Comparison of ENCODE assay signal across 17 cellular contexts in the genomic region with DNA sequence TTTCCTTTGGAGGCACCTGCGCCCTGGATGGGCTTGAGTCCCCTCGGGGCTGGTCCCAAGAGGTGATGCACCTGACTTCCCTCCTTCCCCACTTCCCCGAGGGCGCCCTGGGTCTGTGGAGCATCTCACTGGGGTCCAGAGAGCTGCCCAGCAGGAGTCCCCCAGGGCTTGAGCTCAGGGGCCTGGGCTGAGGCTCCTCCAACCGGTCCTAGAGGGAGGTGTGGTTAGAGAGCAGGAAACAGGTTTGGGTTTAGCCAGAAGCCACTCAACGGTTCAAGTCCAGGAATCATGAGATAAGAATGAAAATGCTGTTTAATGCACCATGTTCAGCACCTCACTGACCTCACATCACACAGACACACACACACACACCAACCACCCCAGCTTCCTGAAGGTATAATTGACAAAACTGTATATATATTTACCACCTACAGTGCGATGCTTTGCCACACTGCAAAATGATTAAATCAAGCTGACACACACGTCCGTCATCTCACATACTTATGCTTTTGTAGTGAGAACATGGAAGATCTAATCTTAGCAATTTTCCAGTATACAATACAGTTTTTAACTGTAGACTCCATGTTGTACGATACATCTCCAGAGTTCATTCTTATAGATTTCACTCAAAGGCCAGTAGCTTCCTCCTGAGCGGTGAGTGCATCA. TPM values are rescaled to one million over a fixed set of nuclear protein-coding genes. Genes with fewer than 3 reads are reported as not detected.
"Had no signal": no experiment of that assay in that cellular context is flagged by ENCODE, and none has a peak within 500 bp of the region (broad histone marks: within the 10 kb centered on the region; RNA-seq: fewer than 3 reads in every experiment).

No MANE protein-coding gene starts in this region.

- ATAC-seq: activated CD4-positive, alpha-beta T cell treated with anti-CD3 and anti-CD28 coated beads for 36 hours; naive thymus-derived CD4-positive, alpha-beta T cell; stimulated activated effector memory CD8-positive, alpha-beta T cell treated with anti-CD3 and anti-CD28 coated beads, Interleukin-12 subunit alpha, Interleukin-12 subunit beta, amount 100 ng/mL, for 72 hours had no signal

- H3K4me3 ChIP-seq: lower lobe of right lung had no signal

- DNase-seq: activated CD4-positive, alpha-beta T cell treated with anti-CD3 and anti-CD28 coated beads for 36 hours; activated effector memory CD4-positive, alpha-beta T cell treated with Interleukin-2 at 50 U/mL for 16 hours; activated T-cell treated with anti-CD3 and anti-CD28 coated beads, Interleukin-2, amount 50 U/mL, for 1 hour; lower lobe of right lung; naive thymus-derived CD4-positive, alpha-beta T cell; occipital lobe; right cardiac atrium; small intestine; substantia nigra had no signal

RNA-seq across cellular contexts. Expression of gene IGLL1, which starts 0.6 kb away (rescaled TPM):
- total RNA-seq: activated CD4-positive, alpha-beta T cell treated with anti-CD3 and anti-CD28 coated beads for 36 hours; activated CD8-positive, alpha-beta memory T cell treated with anti-CD3 and anti-CD28 coated beads for 36 hours; aorta; bronchial epithelial cell; chondrocyte; dermis microvascular lymphatic vessel endothelial cell; lower lobe of right lung; occipital lobe; progenitor cell of endocrine pancreas; right cardiac atrium had no signal
- polyA plus RNA-seq: aorta; esophagus; naive thymus-derived CD4-positive, alpha-beta T cell; right cardiac atrium; small intestine had no signal

RNA-seq across cellular contexts. Expression of gene DRICH1, which starts 51.4 kb away (rescaled TPM):
- total RNA-seq: bronchial epithelial cell, chondrocyte, dermis microvascular lymphatic vessel endothelial cell had no signal
- polyA plus RNA-seq: naive thymus-derived CD4-positive, alpha-beta T cell had no signal
